In the genomic region with DNA sequence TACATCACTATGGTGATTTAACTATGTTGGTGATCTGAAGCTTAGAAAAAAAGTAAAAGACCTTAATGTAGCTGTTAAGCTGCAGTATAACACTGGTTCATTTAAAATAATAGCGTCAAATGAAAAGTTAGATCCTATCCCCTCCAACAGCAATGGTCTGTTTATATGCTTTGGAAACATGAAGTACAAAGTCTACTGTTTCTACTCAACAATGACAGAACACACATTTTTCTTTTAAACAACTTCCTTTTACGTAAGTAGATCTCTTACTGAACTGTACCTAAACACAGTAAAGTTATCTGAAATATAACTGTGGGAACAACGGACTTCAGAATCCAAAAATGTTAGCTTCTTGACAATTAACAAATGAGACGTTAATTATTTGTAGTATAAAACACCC, we compare ENCODE assay signal across 33 cellular contexts. TPM values are rescaled to one million over a fixed set of nuclear protein-coding genes. Genes with fewer than 3 reads are reported as not detected.
"Had no signal": no experiment of that assay in that cellular context is flagged by ENCODE, and none has a peak within 500 bp of the region (broad histone marks: within the 10 kb centered on the region; RNA-seq: fewer than 3 reads in every experiment).

No MANE protein-coding gene starts in this region.

- H3K4me1 ChIP-seq: ascending aorta, breast epithelium, colonic mucosa, esophagus squamous epithelium had no signal

- H3K4me1 Mint-ChIP-seq: activated CD4-positive, alpha-beta T cell treated with anti-CD3 and anti-CD28 coated beads for 36 hours; activated CD4-positive, alpha-beta T cell treated with anti-CD3 and anti-CD28 coated beads, Interleukin-2, amount 10 ng/mL, durations not matched to agents 24 days and 14 days; activated CD8-positive, alpha-beta memory T cell treated with anti-CD3 and anti-CD28 coated beads, Interleukin-2, amount 10 ng/mL, durations not matched to agents 7 days and 5 days; activated naive CD4-positive, alpha-beta T cell treated with anti-CD3 and anti-CD28 coated beads, Interleukin-2, amount 10 ng/mL, durations not matched to agents 7 days and 5 days; brain; T-helper 17 cell had no signal

- H3K27ac ChIP-seq: ascending aorta, breast epithelium, cardiac muscle cell, colonic mucosa, esophagus squamous epithelium had no signal

- DNase-seq: activated CD4-positive, alpha-beta memory T cell treated with anti-CD3 and anti-CD28 coated beads for 36 hours; activated CD4-positive, alpha-beta T cell treated with anti-CD3 and anti-CD28 coated beads for 36 hours; activated CD4-positive, alpha-beta T cell treated with anti-CD3 and anti-CD28 coated beads, Interleukin-2, amount 10 ng/mL, durations not matched to agents 24 days and 14 days; activated CD4-positive, CD25-positive, alpha-beta regulatory T cell; activated CD4-positive, CD25-positive, alpha-beta regulatory T cell treated with anti-CD3 and anti-CD28 coated beads, Interleukin-2, amount 50 U/mL, for 72 hours; activated CD8-positive, alpha-beta memory T cell treated with anti-CD3 and anti-CD28 coated beads, Interleukin-2, amount 10 ng/mL, durations not matched to agents 7 days and 5 days; activated CD8-positive, alpha-beta memory T cell treated with anti-CD3 and anti-CD28 coated beads, Interleukin-2, amount 50 U/mL, for 4 hours; activated CD8-positive, alpha-beta T cell treated with anti-CD3 and anti-CD28 coated beads, Interleukin-2, amount 10 ng/mL, durations not matched to agents 7 days and 5 days; activated gamma-delta T cell; activated naive CD4-positive, alpha-beta T cell; activated naive CD4-positive, alpha-beta T cell treated with anti-CD3 and anti-CD28 coated beads, Interleukin-2, amount 10 ng/mL, durations not matched to agents 7 days and 5 days; activated naive CD8-positive, alpha-beta T cell treated with anti-CD3 and anti-CD28 coated beads, Interleukin-2, amount 10 ng/mL, durations not matched to agents 7 days and 5 days; activated T-cell treated with anti-CD3 and anti-CD28 coated beads, Interleukin-2, amount 50 U/mL, for 1 hour; activated T-cell treated with anti-CD3 and anti-CD28 coated beads, Interleukin-2, amount 50 U/mL, for 72 hours; central memory CD4-positive, alpha-beta T cell; cerebellar nuclear complex; colonic mucosa; effector memory CD8-positive, alpha-beta T cell; erythroblast; esophagus squamous epithelium; foreskin melanocyte; T-helper 1 cell; T-helper 17 cell; T1000 had no signal

- H3K36me3 ChIP-seq: colonic mucosa had no signal

- H3K9me3 ChIP-seq: ascending aorta, breast epithelium, colonic mucosa, esophagus squamous epithelium, gastroesophageal sphincter had no signal

- H3K27ac Mint-ChIP-seq: activated CD4-positive, alpha-beta memory T cell treated with anti-CD3 and anti-CD28 coated beads for 36 hours; activated CD4-positive, alpha-beta T cell treated with anti-CD3 and anti-CD28 coated beads for 36 hours; activated CD4-positive, alpha-beta T cell treated with anti-CD3 and anti-CD28 coated beads, Interleukin-2, amount 10 ng/mL, durations not matched to agents 24 days and 14 days; activated CD8-positive, alpha-beta memory T cell treated with anti-CD3 and anti-CD28 coated beads, Interleukin-2, amount 10 ng/mL, durations not matched to agents 7 days and 5 days; activated CD8-positive, alpha-beta T cell treated with anti-CD3 and anti-CD28 coated beads, Interleukin-2, amount 10 ng/mL, durations not matched to agents 7 days and 5 days; activated naive CD4-positive, alpha-beta T cell treated with anti-CD3 and anti-CD28 coated beads, Interleukin-2, amount 10 ng/mL, durations not matched to agents 7 days and 5 days; activated naive CD4-positive, alpha-beta T cell treated with anti-CD3 and anti-CD28 coated beads, Interleukin-2, amount 50 U/mL, for 72 hours; activated naive CD8-positive, alpha-beta T cell treated with anti-CD3 and anti-CD28 coated beads, Interleukin-2, amount 10 ng/mL, durations not matched to agents 7 days and 5 days; activated T-cell treated with anti-CD3 and anti-CD28 coated beads, Interleukin-2, amount 50 U/mL, for 72 hours; brain; effector memory CD8-positive, alpha-beta T cell; T-helper 17 cell; T-helper 2 cell treated with Interferon-gamma antibody and Interleukin-4, amounts not matched to agents 5 μg/mL and 100 μg/mL, for 36 hours had no signal

- H3K9me3 Mint-ChIP-seq: activated CD4-positive, alpha-beta memory T cell treated with anti-CD3 and anti-CD28 coated beads for 36 hours; activated CD4-positive, alpha-beta T cell treated with anti-CD3 and anti-CD28 coated beads, Interleukin-2, amount 10 ng/mL, durations not matched to agents 24 days and 14 days; activated naive CD4-positive, alpha-beta T cell treated with anti-CD3 and anti-CD28 coated beads, Interleukin-2, amount 10 ng/mL, durations not matched to agents 7 days and 5 days; activated naive CD4-positive, alpha-beta T cell treated with anti-CD3 and anti-CD28 coated beads, Interleukin-2, amount 50 U/mL, for 72 hours; activated naive CD8-positive, alpha-beta T cell treated with anti-CD3 and anti-CD28 coated beads, Interleukin-2, amount 10 ng/mL, durations not matched to agents 7 days and 5 days; activated T-cell treated with anti-CD3 and anti-CD28 coated beads, Interleukin-2, amount 50 U/mL, for 72 hours; brain; effector memory CD8-positive, alpha-beta T cell; T-helper 2 cell treated with Interferon-gamma antibody and Interleukin-4, amounts not matched to agents 5 μg/mL and 100 μg/mL, for 36 hours had no signal

- H3K4me3 Mint-ChIP-seq: activated CD4-positive, alpha-beta memory T cell treated with anti-CD3 and anti-CD28 coated beads for 36 hours; activated CD4-positive, alpha-beta T cell treated with anti-CD3 and anti-CD28 coated beads for 36 hours; activated CD4-positive, alpha-beta T cell treated with anti-CD3 and anti-CD28 coated beads, Interleukin-2, amount 10 ng/mL, durations not matched to agents 24 days and 14 days; activated CD8-positive, alpha-beta memory T cell treated with anti-CD3 and anti-CD28 coated beads, Interleukin-2, amount 10 ng/mL, durations not matched to agents 7 days and 5 days; activated CD8-positive, alpha-beta T cell treated with anti-CD3 and anti-CD28 coated beads, Interleukin-2, amount 10 ng/mL, durations not matched to agents 7 days and 5 days; activated naive CD4-positive, alpha-beta T cell treated with anti-CD3 and anti-CD28 coated beads, Interleukin-2, amount 10 ng/mL, durations not matched to agents 7 days and 5 days; activated naive CD8-positive, alpha-beta T cell treated with anti-CD3 and anti-CD28 coated beads, Interleukin-2, amount 10 ng/mL, durations not matched to agents 7 days and 5 days; activated T-cell treated with anti-CD3 and anti-CD28 coated beads, Interleukin-2, amount 50 U/mL, for 72 hours; brain; effector memory CD8-positive, alpha-beta T cell; T-helper 17 cell; T-helper 2 cell treated with Interferon-gamma antibody and Interleukin-4, amounts not matched to agents 5 μg/mL and 100 μg/mL, for 36 hours had no signal

- H3K27me3 Mint-ChIP-seq: activated CD4-positive, alpha-beta memory T cell treated with anti-CD3 and anti-CD28 coated beads for 36 hours; activated CD4-positive, alpha-beta T cell treated with anti-CD3 and anti-CD28 coated beads for 36 hours; activated CD4-positive, alpha-beta T cell treated with anti-CD3 and anti-CD28 coated beads, Interleukin-2, amount 10 ng/mL, durations not matched to agents 24 days and 14 days; activated CD8-positive, alpha-beta memory T cell treated with anti-CD3 and anti-CD28 coated beads, Interleukin-2, amount 10 ng/mL, durations not matched to agents 7 days and 5 days; activated naive CD4-positive, alpha-beta T cell treated with anti-CD3 and anti-CD28 coated beads, Interleukin-2, amount 10 ng/mL, durations not matched to agents 7 days and 5 days; activated naive CD8-positive, alpha-beta T cell treated with anti-CD3 and anti-CD28 coated beads, Interleukin-2, amount 10 ng/mL, durations not matched to agents 7 days and 5 days; brain; effector memory CD8-positive, alpha-beta T cell; T-helper 17 cell had no signal

- H3K27me3 ChIP-seq: ascending aorta, breast epithelium, cardiac muscle cell, colonic mucosa, esophagus squamous epithelium, gastroesophageal sphincter had no signal

- H3K4me3 ChIP-seq: ascending aorta, breast epithelium, cardiac muscle cell, colonic mucosa, esophagus squamous epithelium, gastroesophageal sphincter had no signal

RNA-seq across cellular contexts. Expression of a gene that starts 47.9 kb away (rescaled TPM):
- total RNA-seq: activated CD4-positive, alpha-beta memory T cell treated with anti-CD3 and anti-CD28 coated beads for 36 hours; activated CD4-positive, alpha-beta T cell treated with anti-CD3 and anti-CD28 coated beads for 36 hours; activated CD4-positive, alpha-beta T cell treated with anti-CD3 and anti-CD28 coated beads, Interleukin-2, amount 10 ng/mL, durations not matched to agents 24 days and 14 days; activated CD8-positive, alpha-beta memory T cell treated with anti-CD3 and anti-CD28 coated beads for 36 hours; activated CD8-positive, alpha-beta memory T cell treated with anti-CD3 and anti-CD28 coated beads, Interleukin-2, amount 10 ng/mL, durations not matched to agents 7 days and 5 days; activated CD8-positive, alpha-beta T cell treated with anti-CD3 and anti-CD28 coated beads, Interleukin-2, amount 10 ng/mL, durations not matched to agents 7 days and 5 days; activated naive CD4-positive, alpha-beta T cell treated with anti-CD3 and anti-CD28 coated beads, Interleukin-2, amount 50 U/mL, for 72 hours; activated naive CD8-positive, alpha-beta T cell treated with anti-CD3 and anti-CD28 coated beads, Interleukin-2, amount 10 ng/mL, durations not matched to agents 7 days and 5 days; activated T-cell treated with anti-CD3 and anti-CD28 coated beads, Interleukin-2, amount 50 U/mL, for 72 hours; ascending aorta; glomerular endothelial cell; T-helper 17 cell had no signal
- polyA plus RNA-seq: cardiac muscle cell had no signal
